Comparison of ENCODE assay signal across 6 cellular contexts in the genomic region with DNA sequence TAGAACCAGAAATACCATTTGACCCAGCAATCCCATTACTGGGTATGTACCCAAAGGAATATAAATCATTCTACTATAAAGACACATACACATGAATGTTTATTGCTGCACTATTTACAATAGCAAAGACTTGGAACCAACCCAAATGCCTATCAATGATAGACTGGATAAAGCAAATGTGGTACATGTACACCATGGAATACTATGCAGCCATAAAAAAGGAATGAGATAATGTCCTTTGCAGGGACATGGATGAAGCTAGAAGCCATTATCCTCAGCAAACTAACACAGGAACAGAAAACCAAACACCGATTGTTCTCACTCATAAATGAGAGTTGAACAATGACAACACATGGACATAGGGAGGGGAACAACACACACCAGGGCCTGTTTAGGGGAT.
A peak's percentile ranks its signal among the peaks of the same experiment; 100 is the strongest.
DNase-seq lines count a peak whose midpoint lies in the region; ATAC-seq and TF ChIP-seq lines count a peak whose summit lies in the region.
"Not testable (repeated sequence)": the region's sequence is repeated elsewhere in the genome, so short reads cannot be mapped to it uniquely, and the experiment has no call there.

No MANE protein-coding gene starts in this region.

- not testable (repeated sequence) for H3K9me3 ChIP-seq in CD4-positive, CD25-positive, alpha-beta regulatory T cell (ENCODE audit: control insufficient read depth in 2 of 2, low read length in 2 of 2); HEK293 (ENCODE audit: control insufficient read depth, insufficient read depth, low read depth, low read length)

- POLR2A ChIA-PET in HEK293 (lab: Yijun Ruan, JAX); activated CD8-positive, alpha-beta T cell treated with anti-CD3 and anti-CD28 coated beads, Interleukin-2, amount 10 ng/mL, durations not matched to agents 7 days and 5 days (lab: Charles Lee); naive thymus-derived CD8-positive, alpha-beta T cell (lab: Charles Lee): not testable (repeated sequence)

- TF ChIP-seq CTCF in HEK293 (tag by site-specific recombination; IDR thresholded peaks at IDR 0.05), result not testable (repeated sequence)

- peak overlapping the region; percentile 54 to 86 (median 60) for H3K27ac Mint-ChIP-seq in CD4-positive, CD25-positive, alpha-beta regulatory T cell
- peak overlapping the region; percentile 60 for H3K27ac Mint-ChIP-seq in T-helper 2 cell treated with Interferon-gamma antibody and Interleukin-4, amounts not matched to agents 5 μg/mL and 100 μg/mL, for 36 hours
- H3K27ac Mint-ChIP-seq in activated CD8-positive, alpha-beta T cell treated with anti-CD3 and anti-CD28 coated beads, Interleukin-2, amount 10 ng/mL, durations not matched to agents 7 days and 5 days, result peak overlapping the region; percentile 68
- peak overlapping the region; percentile 81 to 96 for H3K27ac Mint-ChIP-seq in effector memory CD8-positive, alpha-beta T cell
- peak overlapping the region in 7 of 10 donors; percentile 7 to 77 (median 26) for H3K27ac Mint-ChIP-seq in naive thymus-derived CD8-positive, alpha-beta T cell

- peaks cover 37% of the 10 kb centered on the region for H3K4me1 ChIP-seq in CD4-positive, CD25-positive, alpha-beta regulatory T cell (ENCODE audit: control insufficient read depth, insufficient read depth, low read length, poor library complexity, severe bottlenecking)
- H3K4me1 ChIP-seq in HEK293 (ENCODE audit: control insufficient read depth, insufficient read depth, low read length), result peaks cover 12% of the 10 kb centered on the region

- not testable (repeated sequence) for ATAC-seq in CD4-positive, CD25-positive, alpha-beta regulatory T cell (ENCODE audit: low read depth in 2 of 2); activated CD8-positive, alpha-beta T cell treated with anti-CD3 and anti-CD28 coated beads, Interleukin-2, amount 10 ng/mL, durations not matched to agents 7 days and 5 days; effector memory CD8-positive, alpha-beta T cell (replicated peaks); naive thymus-derived CD8-positive, alpha-beta T cell

- not testable (repeated sequence) for H3K27me3 ChIP-seq in CD4-positive, CD25-positive, alpha-beta regulatory T cell (ENCODE audit: control insufficient read depth, insufficient read depth, low read length)

- H3K27me3 Mint-ChIP-seq in CD4-positive, CD25-positive, alpha-beta regulatory T cell; T-helper 2 cell treated with Interferon-gamma antibody and Interleukin-4, amounts not matched to agents 5 μg/mL and 100 μg/mL, for 36 hours (ENCODE audit: low read depth); activated CD8-positive, alpha-beta T cell treated with anti-CD3 and anti-CD28 coated beads, Interleukin-2, amount 10 ng/mL, durations not matched to agents 7 days and 5 days (ENCODE audit: low read depth); effector memory CD8-positive, alpha-beta T cell; naive thymus-derived CD8-positive, alpha-beta T cell: not testable (repeated sequence)

- H3K4me3 Mint-ChIP-seq in CD4-positive, CD25-positive, alpha-beta regulatory T cell, result peak overlapping the region in 1 of 4 donors; percentile 62
- H3K4me3 Mint-ChIP-seq in T-helper 2 cell treated with Interferon-gamma antibody and Interleukin-4, amounts not matched to agents 5 μg/mL and 100 μg/mL, for 36 hours; activated CD8-positive, alpha-beta T cell treated with anti-CD3 and anti-CD28 coated beads, Interleukin-2, amount 10 ng/mL, durations not matched to agents 7 days and 5 days; effector memory CD8-positive, alpha-beta T cell; naive thymus-derived CD8-positive, alpha-beta T cell: not testable (repeated sequence)

- H3K4me1 Mint-ChIP-seq in CD4-positive, CD25-positive, alpha-beta regulatory T cell, result peaks cover 10 to 63% (median 39%) of the 10 kb centered on the region in 4 donors
- H3K4me1 Mint-ChIP-seq in T-helper 2 cell treated with Interferon-gamma antibody and Interleukin-4, amounts not matched to agents 5 μg/mL and 100 μg/mL, for 36 hours (ENCODE audit: low read depth), result peaks cover 65% of the 10 kb centered on the region
- peaks cover 50% of the 10 kb centered on the region for H3K4me1 Mint-ChIP-seq in activated CD8-positive, alpha-beta T cell treated with anti-CD3 and anti-CD28 coated beads, Interleukin-2, amount 10 ng/mL, durations not matched to agents 7 days and 5 days (ENCODE audit: low read depth)
- H3K4me1 Mint-ChIP-seq in effector memory CD8-positive, alpha-beta T cell (ENCODE audit: low read depth in 2 of 2), result peaks cover 40 to 49% of the 10 kb centered on the region in 2 donors
- H3K4me1 Mint-ChIP-seq in naive thymus-derived CD8-positive, alpha-beta T cell, result peaks cover 25 to 53% (median 38%) of the 10 kb centered on the region in 4 donors

- not testable (repeated sequence) for H3K36me3 ChIP-seq in CD4-positive, CD25-positive, alpha-beta regulatory T cell (ENCODE audit: control insufficient read depth, insufficient read depth, low read length); HEK293 (ENCODE audit: control insufficient read depth in 2 of 2, insufficient read depth in 1 of 2, low read length in 2 of 2)

- H3K9me3 Mint-ChIP-seq in CD4-positive, CD25-positive, alpha-beta regulatory T cell, result peaks cover 0 to 12% (median 0%) of the 10 kb centered on the region in 7 donors
- peaks cover 12% of the 10 kb centered on the region for H3K9me3 Mint-ChIP-seq in T-helper 2 cell treated with Interferon-gamma antibody and Interleukin-4, amounts not matched to agents 5 μg/mL and 100 μg/mL, for 36 hours
- not testable (repeated sequence) for H3K9me3 Mint-ChIP-seq in activated CD8-positive, alpha-beta T cell treated with anti-CD3 and anti-CD28 coated beads, Interleukin-2, amount 10 ng/mL, durations not matched to agents 7 days and 5 days (ENCODE audit: insufficient read depth); effector memory CD8-positive, alpha-beta T cell
- H3K9me3 Mint-ChIP-seq in naive thymus-derived CD8-positive, alpha-beta T cell, result peaks cover 0 to 12% (median 0%) of the 10 kb centered on the region in 9 donors

- H3K4me3 ChIP-seq in CD4-positive, CD25-positive, alpha-beta regulatory T cell (ENCODE audit: low read depth, low read length); HEK293 (ENCODE audit: low read depth, low read length): not testable (repeated sequence)

- H3K36me3 Mint-ChIP-seq in CD4-positive, CD25-positive, alpha-beta regulatory T cell; T-helper 2 cell treated with Interferon-gamma antibody and Interleukin-4, amounts not matched to agents 5 μg/mL and 100 μg/mL, for 36 hours (ENCODE audit: low read depth); effector memory CD8-positive, alpha-beta T cell (ENCODE audit: insufficient read depth); naive thymus-derived CD8-positive, alpha-beta T cell: not testable (repeated sequence)
- H3K36me3 Mint-ChIP-seq in activated CD8-positive, alpha-beta T cell treated with anti-CD3 and anti-CD28 coated beads, Interleukin-2, amount 10 ng/mL, durations not matched to agents 7 days and 5 days (ENCODE audit: low read depth), result peaks cover 20% of the 10 kb centered on the region

- CTCF ChIA-PET in HEK293 (lab: Yijun Ruan, JAX), result not testable (repeated sequence)
- CTCF ChIA-PET in activated CD8-positive, alpha-beta T cell treated with anti-CD3 and anti-CD28 coated beads, Interleukin-2, amount 10 ng/mL, durations not matched to agents 7 days and 5 days (lab: Charles Lee), result interaction anchor here (1.0 kb wide), 1 partner anchor 451 kb away, joined by 3 read pairs; no protein-coding TSS in a partner anchor

- not testable (repeated sequence) for DNase-seq in CD4-positive, CD25-positive, alpha-beta regulatory T cell; T-helper 2 cell treated with Interferon-gamma antibody and Interleukin-4, amounts not matched to agents 5 μg/mL and 100 μg/mL, for 36 hours (ENCODE audit: low spot score); activated CD8-positive, alpha-beta T cell treated with anti-CD3 and anti-CD28 coated beads, Interleukin-2, amount 10 ng/mL, durations not matched to agents 7 days and 5 days; effector memory CD8-positive, alpha-beta T cell; naive thymus-derived CD8-positive, alpha-beta T cell

- H3K27ac ChIP-seq in CD4-positive, CD25-positive, alpha-beta regulatory T cell (ENCODE audit: insufficient read depth, low read length, poor library complexity, severe bottlenecking); HEK293 (ENCODE audit: extremely low read depth, low read depth, low read length): not testable (repeated sequence)

TF ChIP-seq in HEK293, 187 proteins besides CTCF, POLR2A, EP300 and RAD21:
- TF ChIP-seq, protein P1, sequence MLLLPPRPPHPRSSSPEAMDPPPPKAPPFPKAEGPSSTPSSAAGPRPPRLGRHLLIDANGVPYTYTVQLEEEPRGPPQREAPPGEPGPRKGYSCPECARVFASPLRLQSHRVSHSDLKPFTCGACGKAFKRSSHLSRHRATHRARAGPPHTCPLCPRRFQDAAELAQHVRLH (tag by site-specific recombination; IDR thresholded peaks at IDR 0.05), result 0 out of 2 replicates have a peak, but pooled peaks have one; percentile 15
- TF ChIP-seq ZNF146 (tag by site-specific recombination; IDR thresholded peaks at IDR 0.05), result peak; percentile 88

Comparison
In these comparisons a context has a peak if more than half of its experiments do, and no peak if none do; other contexts are left out.
1. H3K27ac Mint-ChIP-seq: peak in every context shown above with its lines; median percentile 88 in effector memory CD8-positive, alpha-beta T cell; 68 in activated CD8-positive, alpha-beta T cell treated with anti-CD3 and anti-CD28 coated beads, Interleukin-2, amount 10 ng/mL, durations not matched to agents 7 days and 5 days; 60 in CD4-positive, CD25-positive, alpha-beta regulatory T cell; 60 in T-helper 2 cell treated with Interferon-gamma antibody and Interleukin-4, amounts not matched to agents 5 μg/mL and 100 μg/mL, for 36 hours; 26 in naive thymus-derived CD8-positive, alpha-beta T cell.